Comparison of ENCODE assay signal across 9 cellular contexts in genomic region chr3:107752202-107752990, GRCh38.
A peak's percentile ranks its signal among the peaks of the same experiment; 100 is the strongest.
DNase-seq lines count a peak whose midpoint lies in the region; ATAC-seq and TF ChIP-seq lines count a peak whose summit lies in the region.
"Had no signal": no experiment of that assay in that cellular context is flagged by ENCODE, and none has a peak within 500 bp of the region (broad histone marks: within the 10 kb centered on the region; RNA-seq: fewer than 3 reads in every experiment).

No MANE protein-coding gene starts in this region.

- H3K36me3 ChIP-seq in Loucy (ENCODE audit: insufficient read depth, low read length) (peaks cover 61% of the 10 kb centered on the region; the same call in 1 of the 2 replicates), adrenal gland (replicated peaks in 1 of 2) (no peaks in the 10 kb centered on the region)

- POLR2A ChIA-PET in activated CD4-positive, alpha-beta memory T cell treated with anti-CD3 and anti-CD28 coated beads, Interleukin-2, amount 10 ng/mL, durations not matched to agents 7 days and 5 days (lab: Charles Lee) = no interaction called here

- no peaks in the 10 kb centered on the region for H3K27me3 ChIP-seq in Loucy (ENCODE audit: insufficient read depth, low read length, poor library complexity, severe bottlenecking)
- H3K27me3 ChIP-seq in adrenal gland = no peaks in the 10 kb centered on the region

- in situ Hi-C loops in G401 (cut with HindIII; ENCODE audit: low sequenced_read_pairs) = no loop called here

- CTCF ChIA-PET in activated CD4-positive, alpha-beta memory T cell treated with anti-CD3 and anti-CD28 coated beads, Interleukin-2, amount 10 ng/mL, durations not matched to agents 7 days and 5 days (lab: Charles Lee) = interaction anchor here (0.7 to 1.8 kb wide), 4 partner anchors 11 to 176 kb away, joined by 3 to 6 read pairs (median 4); no protein-coding TSS in a partner anchor

- peak; percentile 17 for DNase-seq in G401 (ENCODE audit: low spot score)
- DNase-seq in adrenal gland = peak in 1 of 7 donors; percentile 7
- DNase-seq in kidney tubule cell (ENCODE audit: low spot score) = peak; percentile 42
- DNase-seq in central memory CD4-positive, alpha-beta T cell = no peak
- no peak for DNase-seq in activated CD4-positive, alpha-beta memory T cell treated with anti-CD3 and anti-CD28 coated beads, Interleukin-2, amount 10 ng/mL, durations not matched to agents 7 days and 5 days

- ATAC-seq in HG03571 (IDR thresholded peaks at IDR 0.05; ENCODE audit: unreplicated experiment) (no peak), HG03108 (IDR thresholded peaks at IDR 0.05; ENCODE audit: unreplicated experiment) (no peak)

- no peaks in the 10 kb centered on the region for H3K9me2 ChIP-seq in Loucy (replicated peaks; ENCODE audit: low read depth, low read length)

- intact Hi-C loops in adrenal gland (cut with DNase I) = loop anchor here (10.0 kb wide), 2 partner anchors 92 to 172 kb away; no protein-coding TSS in a partner anchor

- H3K4me3 Mint-ChIP-seq in activated CD4-positive, alpha-beta memory T cell treated with anti-CD3 and anti-CD28 coated beads, Interleukin-2, amount 10 ng/mL, durations not matched to agents 7 days and 5 days = no peak overlapping the region
- H3K4me3 Mint-ChIP-seq: memory B cell had no signal

- H3F3A ChIP-seq in Loucy (ENCODE audit: low read depth) = no peaks in the 10 kb centered on the region

- no peak overlapping the region for H3K9ac ChIP-seq in Loucy (ENCODE audit: low read depth, low read length, poor library complexity, severe bottlenecking)

- H3K4me3 ChIP-seq in Loucy (ENCODE audit: low read length, poor library complexity, severe bottlenecking) = no peak overlapping the region
- no peak overlapping the region for H3K4me3 ChIP-seq in adrenal gland

- H3K4me1 ChIP-seq in Loucy (ENCODE audit: insufficient read depth, low read length, poor library complexity, severe bottlenecking) = no peaks in the 10 kb centered on the region
- peaks cover 0 to 19% of the 10 kb centered on the region in 2 donors for H3K4me1 ChIP-seq in adrenal gland (replicated peaks in 1 of 2)

- H3K79me2 ChIP-seq in Loucy (ENCODE audit: insufficient read depth, low read length) = no peaks in the 10 kb centered on the region

- H3K9me3 ChIP-seq in Loucy (ENCODE audit: insufficient read depth, low read depth, low read length) (no peaks in the 10 kb centered on the region), adrenal gland (replicated peaks in 1 of 3) (no peaks in the 10 kb centered on the region)

- H3K27ac ChIP-seq in adrenal gland = no peak overlapping the region

- no peak overlapping the region for H3K4me2 ChIP-seq in Loucy (ENCODE audit: low read depth, low read length, poor library complexity, severe bottlenecking)

- H3K9me3 Mint-ChIP-seq in activated CD4-positive, alpha-beta memory T cell treated with anti-CD3 and anti-CD28 coated beads, Interleukin-2, amount 10 ng/mL, durations not matched to agents 7 days and 5 days = no peaks in the 10 kb centered on the region
- H3K9me3 Mint-ChIP-seq: memory B cell had no signal

- no peak for TF ChIP-seq POLR2A in adrenal gland (IDR thresholded peaks at IDR 0.05)

- no peaks in the 10 kb centered on the region for H3K4me1 Mint-ChIP-seq in activated CD4-positive, alpha-beta memory T cell treated with anti-CD3 and anti-CD28 coated beads, Interleukin-2, amount 10 ng/mL, durations not matched to agents 7 days and 5 days

- no peak overlapping the region for H3K27ac Mint-ChIP-seq in activated CD4-positive, alpha-beta memory T cell treated with anti-CD3 and anti-CD28 coated beads, Interleukin-2, amount 10 ng/mL, durations not matched to agents 7 days and 5 days
- H3K27ac Mint-ChIP-seq: memory B cell had no signal

- no peak overlapping the region for H2AFZ ChIP-seq in Loucy (ENCODE audit: low read length)

- H3K27me3 Mint-ChIP-seq in activated CD4-positive, alpha-beta memory T cell treated with anti-CD3 and anti-CD28 coated beads, Interleukin-2, amount 10 ng/mL, durations not matched to agents 7 days and 5 days = no peaks in the 10 kb centered on the region
- H3K27me3 Mint-ChIP-seq: memory B cell had no signal

- H4K20me1 ChIP-seq in Loucy (ENCODE audit: insufficient read depth, low read length, poor library complexity, severe bottlenecking) = no peaks in the 10 kb centered on the region

- TF ChIP-seq CTCF in Loucy (conservative IDR thresholded peaks at IDR 0.05; ENCODE audit: low read length) = peak; percentile 81
- TF ChIP-seq CTCF in adrenal gland (IDR thresholded peaks at IDR 0.05) = peak in 4 of 6 experiments; percentile 15 to 27 (median 22)

- WGBS in adrenal gland, 4 donors = 87 to 96% (median 89%) methylated on average over 3 of the region's 3 CpGs

- no peaks in the 10 kb centered on the region for H3K36me3 Mint-ChIP-seq in activated CD4-positive, alpha-beta memory T cell treated with anti-CD3 and anti-CD28 coated beads, Interleukin-2, amount 10 ng/mL, durations not matched to agents 7 days and 5 days (ENCODE audit: low read depth)

Comparison
In these comparisons a context has a peak if more than half of its experiments do, and no peak if none do; other contexts are left out.
1. DNase-seq: peak in G401 (single experiment) and kidney tubule cell (single experiment); none in central memory CD4-positive, alpha-beta T cell (single experiment) and activated CD4-positive, alpha-beta memory T cell treated with anti-CD3 and anti-CD28 coated beads, Interleukin-2, amount 10 ng/mL, durations not matched to agents 7 days and 5 days (single experiment).